Comparison of ENCODE assay signal across 8 cellular contexts in genomic region chr3:68007621-68008226, GRCh38.
DNase-seq lines count a peak whose midpoint lies in the region; ATAC-seq and TF ChIP-seq lines count a peak whose summit lies in the region.

No MANE protein-coding gene starts in this region.

- peaks cover 9% of the 10 kb centered on the region for H3K4me1 ChIP-seq in CD8-positive, alpha-beta memory T cell (ENCODE audit: insufficient read depth, low read length)
- no peaks in the 10 kb centered on the region for H3K4me1 ChIP-seq in SJCRH30

- ATAC-seq in stimulated activated memory B cell treated with anti-CD40 and anti-IgM and Interleukin-4, amounts not matched to agents 10 μg/mL and 1 μg/mL and 100 μg/mL, for 72 hours = no peak
- ATAC-seq in GM18873 (IDR thresholded peaks at IDR 0.05; ENCODE audit: low FRiP score, unreplicated experiment) = no peak

- H3K27ac ChIP-seq in CD8-positive, alpha-beta memory T cell (ENCODE audit: low read depth, low read length) = no peak overlapping the region
- H3K27ac ChIP-seq in SJCRH30 = no peak overlapping the region

- CTCF ChIA-PET in CD8-positive, alpha-beta memory T cell (lab: Charles Lee) = no interaction called here
- CTCF ChIA-PET in activated CD4-positive, alpha-beta memory T cell treated with anti-CD3 and anti-CD28 coated beads for 36 hours (lab: Charles Lee) = interaction anchor here (0.8 to 1.5 kb wide), 2 partner anchors 9 to 894 kb away, joined by 3 to 4 read pairs; no protein-coding TSS in a partner anchor

- H3K27me3 Mint-ChIP-seq in CD8-positive, alpha-beta memory T cell = peaks cover 35 to 55% of the 10 kb centered on the region in 2 donors
- peaks cover 7% of the 10 kb centered on the region for H3K27me3 Mint-ChIP-seq in activated CD4-positive, alpha-beta memory T cell treated with anti-CD3 and anti-CD28 coated beads for 36 hours
- H3K27me3 Mint-ChIP-seq in progenitor cell of endocrine pancreas = peaks cover 60% of the 10 kb centered on the region
- peaks cover 22% of the 10 kb centered on the region for H3K27me3 Mint-ChIP-seq in stimulated activated memory B cell treated with anti-CD40 and anti-IgM and Interleukin-4, amounts not matched to agents 10 μg/mL and 1 μg/mL and 100 μg/mL, for 72 hours

- peak overlapping the region in 3 of 8 donors; percentile 28 to 80 (median 36) for H3K27ac Mint-ChIP-seq in CD8-positive, alpha-beta memory T cell
- no peak overlapping the region for H3K27ac Mint-ChIP-seq in activated CD4-positive, alpha-beta memory T cell treated with anti-CD3 and anti-CD28 coated beads for 36 hours
- H3K27ac Mint-ChIP-seq in progenitor cell of endocrine pancreas = no peak overlapping the region
- no peak overlapping the region for H3K27ac Mint-ChIP-seq in stimulated activated memory B cell treated with anti-CD40 and anti-IgM and Interleukin-4, amounts not matched to agents 10 μg/mL and 1 μg/mL and 100 μg/mL, for 72 hours

- TF ChIP-seq CTCF in epithelial cell of proximal tubule (conservative IDR thresholded peaks at IDR 0.05; ENCODE audit: low read depth, low read length) (no peak), progenitor cell of endocrine pancreas (IDR thresholded peaks at IDR 0.05; ENCODE audit: unreplicated experiment) (peak; percentile 67)

- H3K9me3 ChIP-seq in CD8-positive, alpha-beta memory T cell (ENCODE audit: low read length) = no peaks in the 10 kb centered on the region
- H3K9me3 ChIP-seq in SJCRH30 (replicated peaks) = no peaks in the 10 kb centered on the region

- POLR2A ChIA-PET in CD8-positive, alpha-beta memory T cell (lab: Charles Lee) = no interaction called here
- POLR2A ChIA-PET in activated CD4-positive, alpha-beta memory T cell treated with anti-CD3 and anti-CD28 coated beads for 36 hours (lab: Charles Lee) = no interaction called here

- no peaks in the 10 kb centered on the region for H3K36me3 ChIP-seq in CD8-positive, alpha-beta memory T cell (ENCODE audit: insufficient read depth, low read length)
- no peaks in the 10 kb centered on the region for H3K36me3 ChIP-seq in SJCRH30

- H3K4me1 Mint-ChIP-seq in CD8-positive, alpha-beta memory T cell = peaks cover 7 to 22% (median 10%) of the 10 kb centered on the region in 3 donors
- peaks cover 12% of the 10 kb centered on the region for H3K4me1 Mint-ChIP-seq in activated CD4-positive, alpha-beta memory T cell treated with anti-CD3 and anti-CD28 coated beads for 36 hours (ENCODE audit: low read depth)
- peaks cover 6% of the 10 kb centered on the region for H3K4me1 Mint-ChIP-seq in progenitor cell of endocrine pancreas (ENCODE audit: low read depth)
- no peaks in the 10 kb centered on the region for H3K4me1 Mint-ChIP-seq in stimulated activated memory B cell treated with anti-CD40 and anti-IgM and Interleukin-4, amounts not matched to agents 10 μg/mL and 1 μg/mL and 100 μg/mL, for 72 hours

- no peaks in the 10 kb centered on the region for H3K36me3 Mint-ChIP-seq in CD8-positive, alpha-beta memory T cell
- no peaks in the 10 kb centered on the region for H3K36me3 Mint-ChIP-seq in activated CD4-positive, alpha-beta memory T cell treated with anti-CD3 and anti-CD28 coated beads for 36 hours
- no peaks in the 10 kb centered on the region for H3K36me3 Mint-ChIP-seq in progenitor cell of endocrine pancreas (ENCODE audit: insufficient read depth)
- H3K36me3 Mint-ChIP-seq in stimulated activated memory B cell treated with anti-CD40 and anti-IgM and Interleukin-4, amounts not matched to agents 10 μg/mL and 1 μg/mL and 100 μg/mL, for 72 hours = no peaks in the 10 kb centered on the region

- H3K4me3 Mint-ChIP-seq in CD8-positive, alpha-beta memory T cell = peak overlapping the region; percentile 46 to 88 (median 80)
- peak overlapping the region; percentile 78 for H3K4me3 Mint-ChIP-seq in activated CD4-positive, alpha-beta memory T cell treated with anti-CD3 and anti-CD28 coated beads for 36 hours
- H3K4me3 Mint-ChIP-seq in progenitor cell of endocrine pancreas (ENCODE audit: low read depth) = peak overlapping the region; percentile 74
- H3K4me3 Mint-ChIP-seq in stimulated activated memory B cell treated with anti-CD40 and anti-IgM and Interleukin-4, amounts not matched to agents 10 μg/mL and 1 μg/mL and 100 μg/mL, for 72 hours = no peak overlapping the region

- H3K27me3 ChIP-seq in CD8-positive, alpha-beta memory T cell (ENCODE audit: insufficient read depth, low read length, poor library complexity, severe bottlenecking) = no peaks in the 10 kb centered on the region
- no peaks in the 10 kb centered on the region for H3K27me3 ChIP-seq in SJCRH30

- no peaks in the 10 kb centered on the region for H3K9me3 Mint-ChIP-seq in CD8-positive, alpha-beta memory T cell
- no peaks in the 10 kb centered on the region for H3K9me3 Mint-ChIP-seq in activated CD4-positive, alpha-beta memory T cell treated with anti-CD3 and anti-CD28 coated beads for 36 hours
- no peaks in the 10 kb centered on the region for H3K9me3 Mint-ChIP-seq in progenitor cell of endocrine pancreas (ENCODE audit: low read depth)
- no peaks in the 10 kb centered on the region for H3K9me3 Mint-ChIP-seq in stimulated activated memory B cell treated with anti-CD40 and anti-IgM and Interleukin-4, amounts not matched to agents 10 μg/mL and 1 μg/mL and 100 μg/mL, for 72 hours

- H3K4me3 ChIP-seq in CD8-positive, alpha-beta memory T cell (ENCODE audit: low read length) = peak overlapping the region; percentile 62
- H3K4me3 ChIP-seq in epithelial cell of proximal tubule (ENCODE audit: low read depth, low read length) (peak overlapping the region; percentile 44), SJCRH30 (no peak overlapping the region)

- DNase-seq in CD8-positive, alpha-beta memory T cell = peak in 3 of 5 donors; percentile 21 to 57 (median 47)
- DNase-seq in activated CD4-positive, alpha-beta memory T cell treated with anti-CD3 and anti-CD28 coated beads for 36 hours = peak; percentile 30
- DNase-seq in epithelial cell of proximal tubule (ENCODE audit: low read depth) (no peak), progenitor cell of endocrine pancreas (ENCODE audit: low spot score, unreplicated experiment) (peak; percentile 34), SKM-1 treated with dmso at 0.1 percent for 144 hours (lab: John Stamatoyannopoulos, UW; ENCODE audit: unreplicated experiment) (no peak), SJCRH30 (no peak)

- intact Hi-C loops in activated CD4-positive, alpha-beta memory T cell treated with anti-CD3 and anti-CD28 coated beads for 36 hours (cut with micrococcal nuclease) = loop anchor here (10.0 kb wide), 1 partner anchor 247 kb away; no protein-coding TSS in a partner anchor

Comparison
In these comparisons a context has a peak if more than half of its experiments do, and no peak if none do; other contexts are left out.
1. DNase-seq: peak in CD8-positive, alpha-beta memory T cell (3 of 5), activated CD4-positive, alpha-beta memory T cell treated with anti-CD3 and anti-CD28 coated beads for 36 hours (single experiment) and progenitor cell of endocrine pancreas (single experiment); none in epithelial cell of proximal tubule (single experiment), SKM-1 treated with dmso at 0.1 percent for 144 hours (single experiment) and SJCRH30 (0 of 2).